11 cellular contexts compared by ENCODE assay signal in the genomic region with DNA sequence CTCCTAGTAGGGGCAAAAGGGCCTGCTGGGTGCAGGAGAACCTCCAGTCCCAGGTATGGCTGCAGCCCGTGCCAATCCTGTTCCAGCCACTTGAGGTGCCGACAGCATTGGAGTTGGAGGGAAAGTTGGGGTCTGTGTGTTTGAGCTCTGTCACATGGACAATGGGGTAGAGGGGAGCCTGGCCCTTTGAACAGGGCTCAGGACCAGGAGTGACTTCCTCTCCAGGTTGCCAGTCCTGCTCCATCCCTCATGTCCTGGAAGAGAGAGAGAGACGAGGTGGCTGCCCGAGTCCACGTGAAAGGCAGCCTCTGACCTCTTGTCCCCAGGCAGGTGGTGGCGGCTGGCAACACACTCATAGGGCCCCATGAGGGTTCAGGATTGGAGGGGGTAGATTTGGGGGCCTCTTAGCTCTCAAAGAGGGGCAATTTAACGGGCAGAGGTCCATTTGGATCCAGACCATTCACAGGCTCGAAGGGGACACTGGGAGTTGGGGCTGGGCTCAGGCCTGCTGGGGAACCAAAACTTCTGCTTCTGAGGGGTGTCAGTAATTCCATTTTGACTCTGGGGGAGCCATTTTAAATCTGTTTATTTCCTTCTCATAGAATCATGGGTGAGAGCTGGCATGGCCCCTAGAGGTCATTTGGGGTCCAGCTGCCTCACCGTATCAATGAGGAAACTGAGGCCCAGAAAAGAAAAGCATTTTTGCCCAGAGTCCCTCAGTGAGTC. TPM values are rescaled to one million over a fixed set of nuclear protein-coding genes. Genes with fewer than 3 reads are reported as not detected.
DNase-seq lines count a peak whose midpoint lies in the region; ATAC-seq, FAIRE-seq and TF ChIP-seq lines count a peak whose summit lies in the region.
"Had no signal": no experiment of that assay in that cellular context is flagged by ENCODE, and none has a peak within 500 bp of the region (broad histone marks: within the 10 kb centered on the region; RNA-seq: fewer than 3 reads in every experiment).

No MANE protein-coding gene starts in this region.

- 56% methylated on average over 6 of the region's 9 CpGs for WGBS in right lobe of liver (ENCODE audit: insufficient coverage, low coverage, low lambda C conversion rate, missing lambda C conversion rate)
- 95% methylated on average over 9 of the region's 9 CpGs for WGBS in smooth muscle cell (ENCODE audit: low lambda C conversion rate)

- H3K36me3 ChIP-seq in right lobe of liver (peaks cover 0 to 4% (median 2%) of the 10 kb centered on the region in 4 donors), upper lobe of right lung (no peaks in the 10 kb centered on the region), smooth muscle cell (ENCODE audit: low read depth) (no peaks in the 10 kb centered on the region)
- H3K36me3 ChIP-seq: ascending aorta had no signal

- H3K4me3 ChIP-seq in right lobe of liver (no peak overlapping the region), upper lobe of right lung (no peak overlapping the region), smooth muscle cell (no peak overlapping the region)
- H3K4me3 ChIP-seq: ascending aorta had no signal

- no peak for TF ChIP-seq CTCF in activated CD8-positive, alpha-beta T cell treated with anti-CD3 and anti-CD28 coated beads for 36 hours (IDR thresholded peaks at IDR 0.05)
- TF ChIP-seq CTCF in right lobe of liver (IDR thresholded peaks at IDR 0.05), result no peak
- TF ChIP-seq CTCF in upper lobe of right lung (IDR thresholded peaks at IDR 0.05), result no peak
- TF ChIP-seq CTCF in smooth muscle cell (IDR thresholded peaks at IDR 0.05; ENCODE audit: borderline replicate concordance, insufficient read depth, poor library complexity, severe bottlenecking), result no peak
- TF ChIP-seq CTCF in D721Med (IDR thresholded peaks at IDR 0.05; ENCODE audit: insufficient read depth, missing control alignments), result no peak

- DNase-seq in activated naive CD4-positive, alpha-beta T cell treated with anti-CD3 and anti-CD28 coated beads, Interleukin-2, amount 50 U/mL, for 16 hours, result no peak
- DNase-seq in activated CD8-positive, alpha-beta T cell treated with anti-CD3 and anti-CD28 coated beads for 36 hours, result no peak
- DNase-seq in right lobe of liver (peak in 2 of 3 donors; percentile 64 to 86), upper lobe of right lung (peak; percentile 57), smooth muscle cell (lab: John Stamatoyannopoulos, UW; ENCODE audit: unreplicated experiment) (no peak), D721Med (ENCODE audit: insufficient read length, low spot score) (no peak), NCI-H187 treated with DMSO at 0.1 percent for 48 hours (lab: John Stamatoyannopoulos, UW) (no peak)
- DNase-seq: H9, KBM-7 had no signal

- peaks cover 9% of the 10 kb centered on the region for H3K36me3 Mint-ChIP-seq in activated naive CD4-positive, alpha-beta T cell treated with anti-CD3 and anti-CD28 coated beads, Interleukin-2, amount 50 U/mL, for 24 hours
- H3K36me3 Mint-ChIP-seq in activated CD8-positive, alpha-beta T cell treated with anti-CD3 and anti-CD28 coated beads for 36 hours (ENCODE audit: low read depth), result peaks cover 45% of the 10 kb centered on the region

- H3K9ac ChIP-seq in smooth muscle cell (ENCODE audit: low read depth), result no peak overlapping the region

- POLR2A ChIA-PET in activated CD8-positive, alpha-beta T cell treated with anti-CD3 and anti-CD28 coated beads for 36 hours (lab: Charles Lee), result interaction anchor here (1.0 to 1.5 kb wide), 2 partner anchors 11 to 14 kb away, joined by 3 to 6 read pairs; no protein-coding TSS in a partner anchor

- peak overlapping the region; percentile 73 for H3K4me3 Mint-ChIP-seq in activated naive CD4-positive, alpha-beta T cell treated with anti-CD3 and anti-CD28 coated beads, Interleukin-2, amount 50 U/mL, for 24 hours
- peak overlapping the region; percentile 93 for H3K4me3 Mint-ChIP-seq in activated CD8-positive, alpha-beta T cell treated with anti-CD3 and anti-CD28 coated beads for 36 hours
- H3K4me3 Mint-ChIP-seq: H9 had no signal

- intact Hi-C loops in activated CD8-positive, alpha-beta T cell treated with anti-CD3 and anti-CD28 coated beads for 36 hours (cut with micrococcal nuclease), result loop anchor here (5.0 kb wide), 1 partner anchor 56 kb away; no protein-coding TSS in a partner anchor
- intact Hi-C loops in right lobe of liver (cut with DNase I), result no loop called here
- intact Hi-C loops in upper lobe of right lung (cut with DNase I), result no loop called here

- FAIRE-seq in D721Med (lab: Jason Lieb, UNC), result no peak

- no peaks in the 10 kb centered on the region for H3K9me3 Mint-ChIP-seq in activated naive CD4-positive, alpha-beta T cell treated with anti-CD3 and anti-CD28 coated beads, Interleukin-2, amount 50 U/mL, for 24 hours
- H3K9me3 Mint-ChIP-seq in activated CD8-positive, alpha-beta T cell treated with anti-CD3 and anti-CD28 coated beads for 36 hours, result no peaks in the 10 kb centered on the region
- H3K9me3 Mint-ChIP-seq: H9 had no signal

- peak overlapping the region; percentile 92 for H3K27ac Mint-ChIP-seq in activated naive CD4-positive, alpha-beta T cell treated with anti-CD3 and anti-CD28 coated beads, Interleukin-2, amount 50 U/mL, for 24 hours
- peak overlapping the region; percentile 98 for H3K27ac Mint-ChIP-seq in activated CD8-positive, alpha-beta T cell treated with anti-CD3 and anti-CD28 coated beads for 36 hours

- H3K27ac ChIP-seq in right lobe of liver (peak overlapping the region; percentile 28 to 53 (median 52)), upper lobe of right lung (no peak overlapping the region), smooth muscle cell (ENCODE audit: low read depth) (no peak overlapping the region)

- no peaks in the 10 kb centered on the region for H3K27me3 ChIP-seq in right lobe of liver
- no peaks in the 10 kb centered on the region for H3K27me3 ChIP-seq in upper lobe of right lung
- H3K27me3 ChIP-seq in smooth muscle cell (ENCODE audit: low read depth), result peaks cover 5% of the 10 kb centered on the region
- H3K27me3 ChIP-seq: ascending aorta had no signal

- H3K4me2 ChIP-seq in smooth muscle cell, result no peak overlapping the region

- H4K20me1 ChIP-seq in smooth muscle cell (ENCODE audit: low read depth), result no peaks in the 10 kb centered on the region

- TF ChIP-seq POLR2A in right lobe of liver (IDR thresholded peaks at IDR 0.05), result no peak

- H3F3A ChIP-seq in smooth muscle cell (ENCODE audit: low read depth), result no peaks in the 10 kb centered on the region

- no peaks in the 10 kb centered on the region for H3K27me3 Mint-ChIP-seq in activated naive CD4-positive, alpha-beta T cell treated with anti-CD3 and anti-CD28 coated beads, Interleukin-2, amount 50 U/mL, for 24 hours
- no peaks in the 10 kb centered on the region for H3K27me3 Mint-ChIP-seq in activated CD8-positive, alpha-beta T cell treated with anti-CD3 and anti-CD28 coated beads for 36 hours

- H2AFZ ChIP-seq in smooth muscle cell (ENCODE audit: low read depth), result no peak overlapping the region

- CTCF ChIA-PET in activated CD8-positive, alpha-beta T cell treated with anti-CD3 and anti-CD28 coated beads for 36 hours (lab: Charles Lee), result interaction anchor here (1.4 to 5.6 kb wide), 2 partner anchors 8 to 94 kb away, joined by 4 to 51 read pairs; no protein-coding TSS in a partner anchor

- no peak for ATAC-seq in activated CD8-positive, alpha-beta T cell treated with anti-CD3 and anti-CD28 coated beads for 36 hours
- peak; percentile 45 to 66 (median 62) for ATAC-seq in right lobe of liver
- no peak for ATAC-seq in upper lobe of right lung

- no peaks in the 10 kb centered on the region for H3K79me2 ChIP-seq in smooth muscle cell (ENCODE audit: low read depth)

- peaks cover 85% of the 10 kb centered on the region for H3K4me1 Mint-ChIP-seq in activated naive CD4-positive, alpha-beta T cell treated with anti-CD3 and anti-CD28 coated beads, Interleukin-2, amount 50 U/mL, for 24 hours
- peaks cover 78% of the 10 kb centered on the region for H3K4me1 Mint-ChIP-seq in activated CD8-positive, alpha-beta T cell treated with anti-CD3 and anti-CD28 coated beads for 36 hours (ENCODE audit: low read depth)

- H3K9me3 ChIP-seq in right lobe of liver (no peaks in the 10 kb centered on the region), upper lobe of right lung (no peaks in the 10 kb centered on the region), smooth muscle cell (replicated peaks; ENCODE audit: low read depth) (no peaks in the 10 kb centered on the region)
- H3K9me3 ChIP-seq: ascending aorta had no signal

- H3K4me1 ChIP-seq in right lobe of liver (peaks cover 0 to 42% (median 20%) of the 10 kb centered on the region in 4 donors), upper lobe of right lung (peaks cover 61% of the 10 kb centered on the region), smooth muscle cell (ENCODE audit: low read depth) (no peaks in the 10 kb centered on the region)

RNA-seq across cellular contexts. Expression of a gene that starts 4.1 kb away (rescaled TPM):
- 10 to 100 TPM; 41.4 to 42.9 TPM for total RNA-seq in activated CD8-positive, alpha-beta T cell treated with anti-CD3 and anti-CD28 coated beads for 36 hours
- total RNA-seq in right lobe of liver, result 1 to 10 TPM; 2.0 to 7.7 (median 3.6) TPM
- 17.2 TPM for total RNA-seq in upper lobe of right lung
- 1.5 and 1.8 TPM in 2 replicates for total RNA-seq in smooth muscle cell
- 1.6 and 3.8 TPM in 2 replicates for polyA plus RNA-seq in smooth muscle cell

Comparison
In these comparisons a context has a peak if more than half of its experiments do, and no peak if none do; other contexts are left out.
1. DNase-seq: peak in right lobe of liver (2 of 3) and upper lobe of right lung (single experiment); none in activated naive CD4-positive, alpha-beta T cell treated with anti-CD3 and anti-CD28 coated beads, Interleukin-2, amount 50 U/mL, for 16 hours (single experiment), activated CD8-positive, alpha-beta T cell treated with anti-CD3 and anti-CD28 coated beads for 36 hours (single experiment), smooth muscle cell (single experiment), D721Med (single experiment) and NCI-H187 treated with DMSO at 0.1 percent for 48 hours (single experiment).
2. ATAC-seq: peak in right lobe of liver (4 of 4); none in activated CD8-positive, alpha-beta T cell treated with anti-CD3 and anti-CD28 coated beads for 36 hours (single experiment) and upper lobe of right lung (single experiment).
3. H3K27ac ChIP-seq: peak in right lobe of liver (3 of 3); none in upper lobe of right lung (single experiment) and smooth muscle cell (single experiment).